In the genomic region with DNA sequence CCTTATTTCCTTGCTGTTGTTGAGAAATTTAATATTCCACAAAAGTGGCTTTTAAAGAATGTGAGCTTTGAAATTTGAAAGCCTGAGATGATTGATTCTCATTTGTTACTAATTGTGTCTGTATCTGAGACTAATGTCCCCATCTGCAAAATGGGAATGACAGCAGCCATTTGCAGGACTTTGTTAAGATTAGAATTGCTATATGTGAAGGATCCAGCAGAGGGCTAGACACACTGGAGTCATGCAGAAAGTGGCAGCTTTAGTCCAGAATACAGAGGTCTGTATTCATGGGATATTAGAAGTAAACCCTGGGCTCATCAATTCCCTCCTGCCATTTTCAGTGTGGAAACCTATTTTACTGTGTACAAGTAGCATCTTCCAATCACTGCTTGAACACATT, we compare ENCODE assay signal across 9 cellular contexts.
A peak's percentile ranks its signal among the peaks of the same experiment; 100 is the strongest.
DNase-seq lines count a peak whose midpoint lies in the region; ATAC-seq, FAIRE-seq and TF ChIP-seq lines count a peak whose summit lies in the region.
"Had no signal": no experiment of that assay in that cellular context is flagged by ENCODE, and none has a peak within 500 bp of the region (broad histone marks: within the 10 kb centered on the region; RNA-seq: fewer than 3 reads in every experiment).

No MANE protein-coding gene starts in this region.

- no peak overlapping the region for H3K27ac ChIP-seq in CD4-positive, CD25-positive, alpha-beta regulatory T cell (ENCODE audit: insufficient read depth, low read length, poor library complexity, severe bottlenecking)

- H3K9me3 Mint-ChIP-seq in CD4-positive, CD25-positive, alpha-beta regulatory T cell, result peaks cover 0 to 3% (median 0%) of the 10 kb centered on the region in 7 donors

- no peaks in the 10 kb centered on the region for H3K4me1 ChIP-seq in CD4-positive, CD25-positive, alpha-beta regulatory T cell (ENCODE audit: control insufficient read depth, insufficient read depth, low read length, poor library complexity, severe bottlenecking)

- H3K9me3 ChIP-seq in CD4-positive, CD25-positive, alpha-beta regulatory T cell (ENCODE audit: control insufficient read depth in 2 of 2, low read length in 2 of 2), result no peaks in the 10 kb centered on the region

- H3K4me1 Mint-ChIP-seq in CD4-positive, CD25-positive, alpha-beta regulatory T cell, result no peaks in the 10 kb centered on the region

- no peak overlapping the region for H3K4me3 Mint-ChIP-seq in CD4-positive, CD25-positive, alpha-beta regulatory T cell

- peak; percentile 26 for FAIRE-seq in GM19239 (lab: Jason Lieb, UNC)
- FAIRE-seq: endothelial cell of umbilical vein had no signal

- H3K4me3 ChIP-seq in CD4-positive, CD25-positive, alpha-beta regulatory T cell (ENCODE audit: low read depth, low read length), result no peak overlapping the region
- no peak overlapping the region for H3K4me3 ChIP-seq in cardiac fibroblast (replicated peaks in 1 of 2; ENCODE audit: low read depth in 2 of 2, low read length in 2 of 2)

- DNase-seq in CD4-positive, CD25-positive, alpha-beta regulatory T cell, result peak in 2 of 3 donors; percentile 1 to 7
- DNase-seq in GM19239 (ENCODE audit: insufficient read length, low spot score) (no peak), HT-29 (ENCODE audit: low spot score) (peak; percentile 47), cardiac fibroblast (ENCODE audit: low read depth in 2 of 2) (peak; percentile 8 to 17), OCI-M2 (lab: John Stamatoyannopoulos, UW; ENCODE audit: unreplicated experiment) (no peak), activated T-cell treated with anti-CD3 and anti-CD28 coated beads for 4 hours (no peak)
- DNase-seq in stimulated activated CD4-positive, alpha-beta T cell treated with anti-CD3 and anti-CD28 coated beads, Interleukin-2, amount 100 ng/mL, for 24 hours, result no peak

- no peaks in the 10 kb centered on the region for H3K36me3 ChIP-seq in CD4-positive, CD25-positive, alpha-beta regulatory T cell (ENCODE audit: control insufficient read depth, insufficient read depth, low read length)

- no peak for ATAC-seq in CD4-positive, CD25-positive, alpha-beta regulatory T cell (ENCODE audit: low read depth in 2 of 2)
- ATAC-seq in HG02981 (IDR thresholded peaks at IDR 0.05; ENCODE audit: unreplicated experiment), result no peak

- H3K27me3 Mint-ChIP-seq in CD4-positive, CD25-positive, alpha-beta regulatory T cell, result no peaks in the 10 kb centered on the region

- no peak overlapping the region for H3K27ac Mint-ChIP-seq in CD4-positive, CD25-positive, alpha-beta regulatory T cell

- no peaks in the 10 kb centered on the region for H3K36me3 Mint-ChIP-seq in CD4-positive, CD25-positive, alpha-beta regulatory T cell

- H3K27me3 ChIP-seq in CD4-positive, CD25-positive, alpha-beta regulatory T cell (ENCODE audit: control insufficient read depth, insufficient read depth, low read length), result no peaks in the 10 kb centered on the region

- no peak for TF ChIP-seq CTCF in cardiac fibroblast (IDR thresholded peaks at IDR 0.05; ENCODE audit: low read depth, low read length)

Comparison
In these comparisons a context has a peak if more than half of its experiments do, and no peak if none do; other contexts are left out.
1. DNase-seq: peak in CD4-positive, CD25-positive, alpha-beta regulatory T cell (2 of 3), HT-29 (single experiment) and cardiac fibroblast (2 of 2); none in GM19239 (single experiment), stimulated activated CD4-positive, alpha-beta T cell treated with anti-CD3 and anti-CD28 coated beads, Interleukin-2, amount 100 ng/mL, for 24 hours (0 of 2), OCI-M2 (single experiment) and activated T-cell treated with anti-CD3 and anti-CD28 coated beads for 4 hours (single experiment).